12 cellular contexts compared by ENCODE assay signal in the genomic region with DNA sequence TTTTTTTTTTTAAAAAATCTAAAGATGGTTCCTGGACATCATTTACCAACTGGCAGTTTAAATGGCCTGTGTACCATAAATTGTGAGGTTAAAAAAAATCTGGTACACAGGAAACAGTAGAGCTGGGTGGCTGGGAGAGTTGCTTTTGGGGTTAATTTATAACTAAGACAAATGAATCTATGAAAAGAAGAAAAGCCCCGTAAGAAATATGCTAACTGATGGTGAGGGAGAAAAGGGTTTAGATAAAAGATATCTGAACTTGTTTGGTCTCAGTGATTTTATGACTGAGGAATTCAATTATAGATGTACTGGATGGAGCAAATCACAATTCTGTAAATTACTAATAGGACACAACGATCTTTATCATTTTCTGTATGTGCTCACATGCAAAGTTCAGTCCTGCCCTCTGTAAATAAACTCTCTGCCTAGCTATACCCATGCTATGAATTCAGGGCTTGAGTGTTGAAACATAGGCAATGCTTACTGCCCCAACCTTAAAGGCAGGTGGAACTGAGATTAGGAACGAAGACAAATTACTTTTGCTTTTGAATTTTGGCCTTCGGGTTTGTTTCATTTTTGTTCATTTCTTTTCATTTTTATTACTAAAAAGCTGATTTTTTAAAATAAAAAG. TPM values are rescaled to one million over a fixed set of nuclear protein-coding genes. Genes with fewer than 3 reads are reported as not detected.
DNase-seq lines count a peak whose midpoint lies in the region; ATAC-seq and TF ChIP-seq lines count a peak whose summit lies in the region.
"Had no signal": no experiment of that assay in that cellular context is flagged by ENCODE, and none has a peak within 500 bp of the region (broad histone marks: within the 10 kb centered on the region; RNA-seq: fewer than 3 reads in every experiment).

No MANE protein-coding gene starts in this region.

- H4K20me1 ChIP-seq in hepatocyte (ENCODE audit: insufficient read depth, poor library complexity, severe bottlenecking), result no peaks in the 10 kb centered on the region

- in situ Hi-C loops in Caki2 (cut with HindIII; ENCODE audit: low pct_unique_long_range_greater_than_20kb, low sequenced_read_pairs), result no loop called here
- in situ Hi-C loops in gastrocnemius medialis (cut with MboI; ENCODE audit: low sequenced_read_pairs in 4 of 4), result no loop called here

- H3K9me3 Mint-ChIP-seq in glutamatergic neuron (ENCODE audit: unreplicated experiment), result no peaks in the 10 kb centered on the region
- H3K9me3 Mint-ChIP-seq: IgD-negative memory B cell had no signal

- intact Hi-C loops in gastrocnemius medialis (cut with DNase I; ENCODE audit: low total_unique reads), result no loop called here

- H3K4me3 Mint-ChIP-seq in glutamatergic neuron (ENCODE audit: unreplicated experiment), result no peak overlapping the region
- H3K4me3 Mint-ChIP-seq: IgD-negative memory B cell had no signal

- H3K36me3 Mint-ChIP-seq in glutamatergic neuron (ENCODE audit: unreplicated experiment), result no peaks in the 10 kb centered on the region
- H3K36me3 Mint-ChIP-seq: IgD-negative memory B cell had no signal

- H3K4me1 ChIP-seq in hepatocyte (ENCODE audit: insufficient read depth), result no peaks in the 10 kb centered on the region
- no peaks in the 10 kb centered on the region for H3K4me1 ChIP-seq in gastrocnemius medialis

- ATAC-seq in GM19468 (IDR thresholded peaks at IDR 0.05; ENCODE audit: extremely low read depth, unreplicated experiment), result peak; percentile 48
- ATAC-seq in HG03432 (IDR thresholded peaks at IDR 0.05; ENCODE audit: unreplicated experiment), result peak; percentile 75
- ATAC-seq in gastrocnemius medialis, result no peak
- ATAC-seq in HG02623 (IDR thresholded peaks at IDR 0.05; ENCODE audit: unreplicated experiment), result no peak

- no peaks in the 10 kb centered on the region for H3K9me2 ChIP-seq in hepatocyte (replicated peaks; ENCODE audit: insufficient read depth)

- H3K27me3 ChIP-seq in hepatocyte (no peaks in the 10 kb centered on the region), gastrocnemius medialis (no peaks in the 10 kb centered on the region)
- H3K27me3 ChIP-seq: esophagus muscularis mucosa had no signal

- DNase-seq in Caki2 (ENCODE audit: low read depth), result peak; percentile 64
- DNase-seq in hepatocyte (ENCODE audit: low spot score), result peak; percentile 5
- DNase-seq in gastrocnemius medialis, result no peak
- no peak for DNase-seq in glutamatergic neuron
- DNase-seq in HK-2 (ENCODE audit: unreplicated experiment), result no peak
- DNase-seq: NCI-H1417 treated with DMSO at 0.1 percent for 48 hours, SHP77 treated with DMSO at 0.1 percent for 48 hours had no signal

- no peak overlapping the region for H3K27ac Mint-ChIP-seq in glutamatergic neuron (ENCODE audit: unreplicated experiment)
- H3K27ac Mint-ChIP-seq: IgD-negative memory B cell had no signal

- H3K27ac ChIP-seq in hepatocyte (no peak overlapping the region), gastrocnemius medialis (peak overlapping the region in 1 of 4 donors; percentile 51)
- H3K27ac ChIP-seq: esophagus muscularis mucosa had no signal

- TF ChIP-seq CTCF in hepatocyte (IDR thresholded peaks at IDR 0.05; ENCODE audit: poor library complexity) (no peak), gastrocnemius medialis (IDR thresholded peaks at IDR 0.05 in 4 of 5, conservative IDR thresholded peaks at IDR 0.05 in 1 of 5) (no peak), glutamatergic neuron (IDR thresholded peaks at IDR 0.05; ENCODE audit: partially characterized antibody, unreplicated experiment) (no peak)

- 59% methylated on average over 4 of the region's 4 CpGs for WGBS in hepatocyte (ENCODE audit: low lambda C conversion rate, missing lambda C conversion rate)

- no peak overlapping the region for H2AFZ ChIP-seq in hepatocyte

- H3K4me3 ChIP-seq in hepatocyte (no peak overlapping the region), gastrocnemius medialis (no peak overlapping the region)
- H3K4me3 ChIP-seq: esophagus muscularis mucosa had no signal

- peaks cover 18% of the 10 kb centered on the region for H3K79me2 ChIP-seq in hepatocyte

- no peak for TF ChIP-seq POLR2A in gastrocnemius medialis (IDR thresholded peaks at IDR 0.05)

- H3K9me3 ChIP-seq in hepatocyte (ENCODE audit: low read depth), result no peaks in the 10 kb centered on the region
- no peaks in the 10 kb centered on the region for H3K9me3 ChIP-seq in gastrocnemius medialis
- H3K9me3 ChIP-seq: esophagus muscularis mucosa had no signal

- H3K4me1 Mint-ChIP-seq in glutamatergic neuron (ENCODE audit: low read depth, unreplicated experiment), result no peaks in the 10 kb centered on the region
- H3K4me1 Mint-ChIP-seq: IgD-negative memory B cell had no signal

- H3K27me3 Mint-ChIP-seq in glutamatergic neuron (ENCODE audit: unreplicated experiment), result no peaks in the 10 kb centered on the region

- H3K4me2 ChIP-seq in hepatocyte, result peak overlapping the region; percentile 57

- H3K36me3 ChIP-seq in hepatocyte (replicated peaks; ENCODE audit: insufficient read depth, low read depth) (no peaks in the 10 kb centered on the region), gastrocnemius medialis (no peaks in the 10 kb centered on the region)
- H3K36me3 ChIP-seq: esophagus muscularis mucosa had no signal

RNA-seq across cellular contexts. Expression of gene PPARG, which starts 28.0 kb away (rescaled TPM):
- total RNA-seq in Caki2 (2014; rRNA removed; shearing (Covaris generic); ENCODE audit: low replicate concordance), result 58.3 and 63.8 TPM in 2 replicates
- 37.9 and 39.6 TPM in 2 replicates for total RNA-seq in hepatocyte
- polyA plus RNA-seq in hepatocyte, result 25.1 and 25.3 TPM in 2 replicates
- 10 to 100 TPM in 1 of 4 donors, 1 to 10 TPM in 3; 4.9 to 10.6 (median 8.5) TPM for total RNA-seq in gastrocnemius medialis
- 0.37 TPM for total RNA-seq in glutamatergic neuron (ENCODE audit: unreplicated experiment)
- polyA plus RNA-seq: IgD-negative memory B cell had no signal

Comparison
In these comparisons a context has a peak if more than half of its experiments do, and no peak if none do; other contexts are left out.
1. DNase-seq: peak in Caki2 (single experiment) and hepatocyte (single experiment); none in gastrocnemius medialis (0 of 2), glutamatergic neuron (single experiment) and HK-2 (single experiment).
2. ATAC-seq: peak in GM19468 (single experiment) and HG03432 (single experiment); none in gastrocnemius medialis (0 of 2) and HG02623 (single experiment).